Comparison of ENCODE assay signal across 2 cellular contexts in genomic region chr21:36257657-36258056, GRCh38.
TF ChIP-seq lines count a peak whose summit lies in the region.

No MANE protein-coding gene starts in this region.

TF ChIP-seq in HepG2, 621 proteins besides CTCF, POLR2A, EP300 and RAD21:
- TF ChIP-seq, protein P1, sequence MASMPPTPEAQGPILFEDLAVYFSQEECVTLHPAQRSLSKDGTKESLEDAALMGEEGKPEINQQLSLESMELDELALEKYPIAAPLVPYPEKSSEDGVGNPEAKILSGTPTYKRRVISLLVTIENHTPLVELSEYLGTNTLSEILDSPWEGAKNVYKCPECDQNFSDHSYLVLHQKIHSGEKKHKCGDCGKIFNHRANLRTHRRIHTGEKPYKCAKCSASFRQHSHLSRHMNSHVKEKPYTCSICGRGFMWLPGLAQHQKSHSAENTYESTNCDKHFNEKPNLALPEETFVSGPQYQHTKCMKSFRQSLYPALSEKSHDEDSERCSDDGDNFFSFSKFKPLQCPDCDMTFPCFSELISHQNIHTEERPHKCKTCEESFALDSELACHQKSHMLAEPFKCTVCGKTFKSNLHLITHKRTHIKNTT (CRISPR knock-in tag; IDR thresholded peaks at IDR 0.05) = no peak
- 0 out of 2 replicates have a peak, but pooled peaks have one; percentile 12 for TF ChIP-seq FOXP1 (IDR thresholded peaks at IDR 0.05)
- no peak for TF ChIP-seq FOXP1 (CRISPR knock-in tag; IDR thresholded peaks at IDR 0.05)

TF ChIP-seq in HEK293, 187 proteins besides CTCF, POLR2A, EP300 and RAD21 (continues in another document):
- TF ChIP-seq ZNF214 (tag by site-specific recombination; IDR thresholded peaks at IDR 0.05; ENCODE audit: borderline replicate concordance) (no peak), ZNF473 (tag by site-specific recombination; IDR thresholded peaks at IDR 0.05) (0 out of 2 replicates have a peak, but pooled peaks have one; percentile 22), ZBTB10 (tag by site-specific recombination; IDR thresholded peaks at IDR 0.05) (no peak), EGR2 (tag by site-specific recombination; IDR thresholded peaks at IDR 0.05; ENCODE audit: low read depth) (peak; percentile 98), ZNF521 (tag by site-specific recombination; IDR thresholded peaks at IDR 0.05) (0 out of 2 replicates have a peak, but pooled peaks have one; percentile 54), PRDM1 (tag by site-specific recombination; IDR thresholded peaks at IDR 0.05) (no peak), ZBTB1 (tag by site-specific recombination; IDR thresholded peaks at IDR 0.05) (no peak), ZBTB20 (tag by site-specific recombination; IDR thresholded peaks at IDR 0.05) (no peak), ZNF157 (tag by site-specific recombination; IDR thresholded peaks at IDR 0.05) (0 out of 2 replicates have a peak, but pooled peaks have one; percentile 20), ZEB2 (tag by site-specific recombination; IDR thresholded peaks at IDR 0.05) (peak; percentile 100), ZNF571 (tag by site-specific recombination; IDR thresholded peaks at IDR 0.05) (no peak), ZNF510 (tag by site-specific recombination; IDR thresholded peaks at IDR 0.05; ENCODE audit: insufficient replicate concordance) (no peak), TRIM28 (IDR thresholded peaks at IDR 0.05; ENCODE audit: borderline replicate concordance, low read length) (no peak), ZNF10 (tag by site-specific recombination; IDR thresholded peaks at IDR 0.05) (no peak), ZNF629 (tag by site-specific recombination; IDR thresholded peaks at IDR 0.05) (no peak), REPIN1 (tag by site-specific recombination; IDR thresholded peaks at IDR 0.05; ENCODE audit: low read depth) (no peak), ZNF518A (tag by site-specific recombination; conservative IDR thresholded peaks at IDR 0.05; ENCODE audit: low read depth) (no peak), ZNF37A (tag by site-specific recombination; IDR thresholded peaks at IDR 0.05) (no peak), ZNF138 (tag by site-specific recombination; IDR thresholded peaks at IDR 0.05; ENCODE audit: borderline replicate concordance) (no peak), ZNF146 (tag by site-specific recombination; IDR thresholded peaks at IDR 0.05) (peak; percentile 3; the same call in 1 of the 2 replicates), ZNF585B (tag by site-specific recombination; IDR thresholded peaks at IDR 0.05) (no peak), TCF7L2 (IDR thresholded peaks at IDR 0.05; ENCODE audit: borderline replicate concordance, low read depth, low read length) (no peak), ZNF560 (tag by site-specific recombination; IDR thresholded peaks at IDR 0.05; ENCODE audit: borderline replicate concordance) (no peak), ZNF544 (tag by site-specific recombination; IDR thresholded peaks at IDR 0.05) (0 out of 2 replicates have a peak, but pooled peaks have one; percentile 47), ZNF785 (tag by site-specific recombination; IDR thresholded peaks at IDR 0.05) (peak; percentile 68; the same call in 1 of the 2 replicates), ZNF366 (tag by site-specific recombination; conservative IDR thresholded peaks at IDR 0.05) (0 out of 2 replicates have a peak, but pooled peaks have one; percentile 44), ZNF768 (tag by site-specific recombination; IDR thresholded peaks at IDR 0.05) (no peak), BCL11A (tag by site-specific recombination; IDR thresholded peaks at IDR 0.05; ENCODE audit: low read depth) (no peak), ZNF114 (tag by site-specific recombination; IDR thresholded peaks at IDR 0.05) (no peak), ZFP37 (tag by site-specific recombination; IDR thresholded peaks at IDR 0.05) (no peak), ZNF513 (tag by site-specific recombination; IDR thresholded peaks at IDR 0.05) (no peak), ZNF645 (tag by site-specific recombination; IDR thresholded peaks at IDR 0.05) (no peak), ZNF223 (tag by site-specific recombination; IDR thresholded peaks at IDR 0.05) (no peak), ZBTB17 (tag by site-specific recombination; IDR thresholded peaks at IDR 0.05) (peak; percentile 40; the same call in 1 of the 2 replicates), ZNF324 (tag by site-specific recombination; IDR thresholded peaks at IDR 0.05) (no peak)
- TF ChIP-seq, protein P2, sequence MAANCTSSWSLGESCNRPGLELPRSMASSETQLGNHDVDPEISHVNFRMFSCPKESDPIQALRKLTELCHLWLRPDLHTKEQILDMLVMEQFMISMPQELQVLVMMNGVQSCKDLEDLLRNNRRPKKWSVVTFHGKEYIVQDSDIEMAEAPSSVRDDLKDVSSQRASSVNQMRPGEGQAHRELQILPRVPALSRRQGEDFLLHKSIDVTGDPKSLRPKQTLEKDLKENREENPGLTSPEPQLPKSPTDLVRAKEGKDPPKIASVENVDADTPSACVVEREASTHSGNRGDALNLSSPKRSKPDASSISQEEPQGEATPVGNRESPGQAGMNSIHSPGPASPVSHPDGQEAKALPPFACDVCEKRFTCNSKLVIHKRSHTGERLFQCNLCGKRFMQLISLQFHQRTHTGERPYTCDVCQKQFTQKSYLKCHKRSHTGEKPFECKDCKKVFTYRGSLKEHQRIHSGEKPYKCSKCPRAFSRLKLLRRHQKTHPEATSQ (tag by site-specific recombination; IDR thresholded peaks at IDR 0.05) = no peak
- TF ChIP-seq, protein P3, sequence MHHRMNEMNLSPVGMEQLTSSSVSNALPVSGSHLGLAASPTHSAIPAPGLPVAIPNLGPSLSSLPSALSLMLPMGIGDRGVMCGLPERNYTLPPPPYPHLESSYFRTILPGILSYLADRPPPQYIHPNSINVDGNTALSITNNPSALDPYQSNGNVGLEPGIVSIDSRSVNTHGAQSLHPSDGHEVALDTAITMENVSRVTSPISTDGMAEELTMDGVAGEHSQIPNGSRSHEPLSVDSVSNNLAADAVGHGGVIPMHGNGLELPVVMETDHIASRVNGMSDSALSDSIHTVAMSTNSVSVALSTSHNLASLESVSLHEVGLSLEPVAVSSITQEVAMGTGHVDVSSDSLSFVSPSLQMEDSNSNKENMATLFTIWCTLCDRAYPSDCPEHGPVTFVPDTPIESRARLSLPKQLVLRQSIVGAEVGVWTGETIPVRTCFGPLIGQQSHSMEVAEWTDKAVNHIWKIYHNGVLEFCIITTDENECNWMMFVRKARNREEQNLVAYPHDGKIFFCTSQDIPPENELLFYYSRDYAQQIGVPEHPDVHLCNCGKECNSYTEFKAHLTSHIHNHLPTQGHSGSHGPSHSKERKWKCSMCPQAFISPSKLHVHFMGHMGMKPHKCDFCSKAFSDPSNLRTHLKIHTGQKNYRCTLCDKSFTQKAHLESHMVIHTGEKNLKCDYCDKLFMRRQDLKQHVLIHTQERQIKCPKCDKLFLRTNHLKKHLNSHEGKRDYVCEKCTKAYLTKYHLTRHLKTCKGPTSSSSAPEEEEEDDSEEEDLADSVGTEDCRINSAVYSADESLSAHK (tag by site-specific recombination; IDR thresholded peaks at IDR 0.05) = no peak
- TF ChIP-seq, protein P4, sequence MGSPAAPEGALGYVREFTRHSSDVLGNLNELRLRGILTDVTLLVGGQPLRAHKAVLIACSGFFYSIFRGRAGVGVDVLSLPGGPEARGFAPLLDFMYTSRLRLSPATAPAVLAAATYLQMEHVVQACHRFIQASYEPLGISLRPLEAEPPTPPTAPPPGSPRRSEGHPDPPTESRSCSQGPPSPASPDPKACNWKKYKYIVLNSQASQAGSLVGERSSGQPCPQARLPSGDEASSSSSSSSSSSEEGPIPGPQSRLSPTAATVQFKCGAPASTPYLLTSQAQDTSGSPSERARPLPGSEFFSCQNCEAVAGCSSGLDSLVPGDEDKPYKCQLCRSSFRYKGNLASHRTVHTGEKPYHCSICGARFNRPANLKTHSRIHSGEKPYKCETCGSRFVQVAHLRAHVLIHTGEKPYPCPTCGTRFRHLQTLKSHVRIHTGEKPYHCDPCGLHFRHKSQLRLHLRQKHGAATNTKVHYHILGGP (tag by site-specific recombination; IDR thresholded peaks at IDR 0.05) = no peak
- TF ChIP-seq, protein P5, sequence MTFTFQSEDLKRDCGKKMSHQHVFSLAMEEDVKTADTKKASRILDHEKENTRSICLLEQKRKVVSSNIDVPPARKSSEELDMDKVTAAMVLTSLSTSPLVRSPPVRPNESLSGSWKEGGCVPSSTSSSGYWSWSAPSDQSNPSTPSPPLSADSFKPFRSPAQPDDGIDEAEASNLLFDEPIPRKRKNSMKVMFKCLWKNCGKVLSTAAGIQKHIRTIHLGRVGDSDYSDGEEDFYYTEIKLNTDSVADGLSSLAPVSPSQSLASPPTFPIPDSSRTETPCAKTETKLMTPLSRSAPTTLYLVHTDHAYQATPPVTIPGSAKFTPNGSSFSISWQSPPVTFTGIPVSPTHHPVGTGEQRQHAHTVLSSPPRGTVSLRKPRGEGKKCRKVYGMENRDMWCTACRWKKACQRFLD (tag by site-specific recombination; IDR thresholded peaks at IDR 0.05) = no peak
- TF ChIP-seq, protein P6, sequence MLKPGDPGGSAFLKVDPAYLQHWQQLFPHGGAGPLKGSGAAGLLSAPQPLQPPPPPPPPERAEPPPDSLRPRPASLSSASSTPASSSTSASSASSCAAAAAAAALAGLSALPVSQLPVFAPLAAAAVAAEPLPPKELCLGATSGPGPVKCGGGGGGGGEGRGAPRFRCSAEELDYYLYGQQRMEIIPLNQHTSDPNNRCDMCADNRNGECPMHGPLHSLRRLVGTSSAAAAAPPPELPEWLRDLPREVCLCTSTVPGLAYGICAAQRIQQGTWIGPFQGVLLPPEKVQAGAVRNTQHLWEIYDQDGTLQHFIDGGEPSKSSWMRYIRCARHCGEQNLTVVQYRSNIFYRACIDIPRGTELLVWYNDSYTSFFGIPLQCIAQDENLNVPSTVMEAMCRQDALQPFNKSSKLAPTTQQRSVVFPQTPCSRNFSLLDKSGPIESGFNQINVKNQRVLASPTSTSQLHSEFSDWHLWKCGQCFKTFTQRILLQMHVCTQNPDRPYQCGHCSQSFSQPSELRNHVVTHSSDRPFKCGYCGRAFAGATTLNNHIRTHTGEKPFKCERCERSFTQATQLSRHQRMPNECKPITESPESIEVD (tag by site-specific recombination; IDR thresholded peaks at IDR 0.05) = no peak
